ENCODE assay signal across 1 cellular context in the genomic region with DNA sequence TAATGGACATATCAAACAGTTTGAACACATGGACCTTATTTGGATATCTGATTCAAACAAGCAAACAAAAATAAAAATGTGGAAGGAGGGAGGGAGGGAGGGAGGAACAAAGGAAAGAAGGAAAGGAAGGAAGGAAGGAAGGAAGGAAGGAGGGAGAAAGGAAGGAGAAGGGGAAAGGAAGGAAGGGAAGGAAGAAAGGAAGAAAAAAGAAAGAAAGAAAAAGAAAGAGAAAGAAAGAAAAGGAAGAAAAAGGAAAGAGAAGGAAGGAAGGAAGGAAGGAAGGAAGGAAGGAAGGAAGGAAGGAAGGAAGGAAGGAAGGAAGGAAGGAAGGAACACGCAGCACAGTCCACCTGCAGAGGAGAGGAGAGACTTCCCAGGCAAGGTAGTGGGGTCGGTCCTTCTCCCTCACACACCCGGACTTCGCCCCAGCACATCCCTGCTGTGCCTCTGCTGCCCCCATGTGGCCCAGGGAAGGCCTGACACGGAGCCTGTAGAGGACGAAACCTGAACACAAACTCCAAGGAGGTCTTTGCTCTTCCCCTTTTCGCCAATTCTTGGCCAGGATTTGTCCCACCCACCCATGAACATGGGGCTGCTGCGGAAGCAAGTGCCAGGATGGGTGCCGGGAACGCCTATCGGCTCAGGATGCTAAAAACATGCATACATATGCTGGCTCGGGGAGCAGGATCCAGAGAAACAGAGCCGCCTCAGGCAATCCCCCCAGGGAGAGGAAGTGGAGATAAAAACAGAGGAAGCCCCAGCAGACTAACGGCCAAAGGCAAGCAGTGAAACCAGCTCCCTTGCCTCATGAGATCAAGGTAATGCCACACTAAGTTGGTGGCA.
A peak's percentile ranks its signal among the peaks of the same experiment; 100 is the strongest.
TF ChIP-seq lines count a peak whose summit lies in the region.

No MANE protein-coding gene starts in this region.

TF ChIP-seq in GM12878, 131 proteins besides CTCF, POLR2A, EP300 and RAD21 (continued from another document and continues in another):
- TF ChIP-seq, protein P1, sequence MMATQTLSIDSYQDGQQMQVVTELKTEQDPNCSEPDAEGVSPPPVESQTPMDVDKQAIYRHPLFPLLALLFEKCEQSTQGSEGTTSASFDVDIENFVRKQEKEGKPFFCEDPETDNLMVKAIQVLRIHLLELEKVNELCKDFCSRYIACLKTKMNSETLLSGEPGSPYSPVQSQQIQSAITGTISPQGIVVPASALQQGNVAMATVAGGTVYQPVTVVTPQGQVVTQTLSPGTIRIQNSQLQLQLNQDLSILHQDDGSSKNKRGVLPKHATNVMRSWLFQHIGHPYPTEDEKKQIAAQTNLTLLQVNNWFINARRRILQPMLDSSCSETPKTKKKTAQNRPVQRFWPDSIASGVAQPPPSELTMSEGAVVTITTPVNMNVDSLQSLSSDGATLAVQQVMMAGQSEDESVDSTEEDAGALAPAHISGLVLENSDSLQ (IDR thresholded peaks at IDR 0.05), result no peak
- TF ChIP-seq ATF7 (IDR thresholded peaks at IDR 0.05; ENCODE audit: low read depth), result peak; percentile 31
- TF ChIP-seq, protein P2, sequence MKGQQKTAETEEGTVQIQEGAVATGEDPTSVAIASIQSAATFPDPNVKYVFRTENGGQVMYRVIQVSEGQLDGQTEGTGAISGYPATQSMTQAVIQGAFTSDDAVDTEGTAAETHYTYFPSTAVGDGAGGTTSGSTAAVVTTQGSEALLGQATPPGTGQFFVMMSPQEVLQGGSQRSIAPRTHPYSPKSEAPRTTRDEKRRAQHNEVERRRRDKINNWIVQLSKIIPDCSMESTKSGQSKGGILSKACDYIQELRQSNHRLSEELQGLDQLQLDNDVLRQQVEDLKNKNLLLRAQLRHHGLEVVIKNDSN (IDR thresholded peaks at IDR 0.05; ENCODE audit: borderline replicate concordance, extremely low read length, insufficient read depth, low read depth, low read length), result no peak
- TF ChIP-seq PML (IDR thresholded peaks at IDR 0.05; ENCODE audit: low read length), result no peak
- no peak for TF ChIP-seq GATAD2B (conservative IDR thresholded peaks at IDR 0.05; ENCODE audit: low read depth)
- TF ChIP-seq ETV6 (conservative IDR thresholded peaks at IDR 0.05 in 1 of 2, IDR thresholded peaks at IDR 0.05 in 1 of 2; ENCODE audit: borderline replicate concordance in 1 of 2, low read depth in 1 of 2), result peak in 1 of 2 experiments; percentile 97; a peak in 2 of 4 replicates
- TF ChIP-seq SIN3A (IDR thresholded peaks at IDR 0.05; ENCODE audit: low read depth, low read length), result no peak
- TF ChIP-seq IRF4 (IDR thresholded peaks at IDR 0.05; ENCODE audit: low read depth, low read length), result peak; percentile 46; the same call in 1 of the 2 replicates
- no peak for TF ChIP-seq SRF (IDR thresholded peaks at IDR 0.05; ENCODE audit: low read depth in 2 of 2, low read length in 2 of 2)
- TF ChIP-seq ZNF217 (IDR thresholded peaks at IDR 0.05), result no peak
- no peak for TF ChIP-seq ESRRA (IDR thresholded peaks at IDR 0.05; ENCODE audit: low read length)
- no peak for TF ChIP-seq CHD1 (IDR thresholded peaks at IDR 0.05; ENCODE audit: low read depth, low read length)
- TF ChIP-seq RBBP5 (conservative IDR thresholded peaks at IDR 0.05), result no peak
- TF ChIP-seq ZBED1 (IDR thresholded peaks at IDR 0.05; ENCODE audit: borderline replicate concordance), result no peak
- no peak for TF ChIP-seq KAT2A (conservative IDR thresholded peaks at IDR 0.05; ENCODE audit: control insufficient read depth, low read depth, low read length)
- no peak for TF ChIP-seq CHD2 (IDR thresholded peaks at IDR 0.05; ENCODE audit: borderline replicate concordance, low read depth, low read length)
- TF ChIP-seq, protein P3, sequence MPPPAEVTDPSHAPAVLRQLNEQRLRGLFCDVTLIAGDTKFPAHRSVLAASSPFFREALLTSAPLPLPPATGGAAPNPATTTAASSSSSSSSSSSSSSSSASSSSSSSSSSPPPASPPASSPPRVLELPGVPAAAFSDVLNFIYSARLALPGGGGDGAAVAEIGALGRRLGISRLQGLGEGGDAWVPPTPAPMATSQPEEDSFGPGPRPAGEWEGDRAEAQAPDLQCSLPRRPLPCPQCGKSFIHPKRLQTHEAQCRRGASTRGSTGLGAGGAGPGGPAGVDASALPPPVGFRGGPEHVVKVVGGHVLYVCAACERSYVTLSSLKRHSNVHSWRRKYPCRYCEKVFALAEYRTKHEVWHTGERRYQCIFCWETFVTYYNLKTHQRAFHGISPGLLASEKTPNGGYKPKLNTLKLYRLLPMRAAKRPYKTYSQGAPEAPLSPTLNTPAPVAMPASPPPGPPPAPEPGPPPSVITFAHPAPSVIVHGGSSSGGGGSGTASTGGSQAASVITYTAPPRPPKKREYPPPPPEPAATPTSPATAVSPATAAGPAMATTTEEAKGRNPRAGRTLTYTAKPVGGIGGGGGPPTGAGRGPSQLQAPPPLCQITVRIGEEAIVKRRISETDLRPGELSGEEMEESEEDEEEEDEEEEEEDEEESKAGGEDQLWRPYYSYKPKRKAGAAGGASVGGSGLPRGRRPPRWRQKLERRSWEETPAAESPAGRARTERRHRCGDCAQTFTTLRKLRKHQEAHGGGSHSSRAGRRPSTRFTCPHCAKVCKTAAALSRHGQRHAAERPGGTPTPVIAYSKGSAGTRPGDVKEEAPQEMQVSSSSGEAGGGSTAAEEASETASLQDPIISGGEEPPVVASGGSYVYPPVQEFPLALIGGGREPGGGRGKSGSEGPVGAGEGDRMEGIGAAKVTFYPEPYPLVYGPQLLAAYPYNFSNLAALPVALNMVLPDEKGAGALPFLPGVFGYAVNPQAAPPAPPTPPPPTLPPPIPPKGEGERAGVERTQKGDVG (CRISPR knock-in tag; IDR thresholded peaks at IDR 0.05), result no peak
- peak; percentile 16; the same call in 1 of the 2 replicates for TF ChIP-seq RUNX3 (IDR thresholded peaks at IDR 0.05; ENCODE audit: low read length)
- TF ChIP-seq, protein P4, sequence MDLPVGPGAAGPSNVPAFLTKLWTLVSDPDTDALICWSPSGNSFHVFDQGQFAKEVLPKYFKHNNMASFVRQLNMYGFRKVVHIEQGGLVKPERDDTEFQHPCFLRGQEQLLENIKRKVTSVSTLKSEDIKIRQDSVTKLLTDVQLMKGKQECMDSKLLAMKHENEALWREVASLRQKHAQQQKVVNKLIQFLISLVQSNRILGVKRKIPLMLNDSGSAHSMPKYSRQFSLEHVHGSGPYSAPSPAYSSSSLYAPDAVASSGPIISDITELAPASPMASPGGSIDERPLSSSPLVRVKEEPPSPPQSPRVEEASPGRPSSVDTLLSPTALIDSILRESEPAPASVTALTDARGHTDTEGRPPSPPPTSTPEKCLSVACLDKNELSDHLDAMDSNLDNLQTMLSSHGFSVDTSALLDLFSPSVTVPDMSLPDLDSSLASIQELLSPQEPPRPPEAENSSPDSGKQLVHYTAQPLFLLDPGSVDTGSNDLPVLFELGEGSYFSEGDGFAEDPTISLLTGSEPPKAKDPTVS (IDR thresholded peaks at IDR 0.05; ENCODE audit: low read depth, low read length), result no peak
- TF ChIP-seq, protein P5, sequence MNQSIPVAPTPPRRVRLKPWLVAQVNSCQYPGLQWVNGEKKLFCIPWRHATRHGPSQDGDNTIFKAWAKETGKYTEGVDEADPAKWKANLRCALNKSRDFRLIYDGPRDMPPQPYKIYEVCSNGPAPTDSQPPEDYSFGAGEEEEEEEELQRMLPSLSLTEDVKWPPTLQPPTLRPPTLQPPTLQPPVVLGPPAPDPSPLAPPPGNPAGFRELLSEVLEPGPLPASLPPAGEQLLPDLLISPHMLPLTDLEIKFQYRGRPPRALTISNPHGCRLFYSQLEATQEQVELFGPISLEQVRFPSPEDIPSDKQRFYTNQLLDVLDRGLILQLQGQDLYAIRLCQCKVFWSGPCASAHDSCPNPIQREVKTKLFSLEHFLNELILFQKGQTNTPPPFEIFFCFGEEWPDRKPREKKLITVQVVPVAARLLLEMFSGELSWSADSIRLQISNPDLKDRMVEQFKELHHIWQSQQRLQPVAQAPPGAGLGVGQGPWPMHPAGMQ (IDR thresholded peaks at IDR 0.05; ENCODE audit: borderline replicate concordance), result no peak
- TF ChIP-seq PAX5 (IDR thresholded peaks at IDR 0.05; ENCODE audit: borderline replicate concordance, low read depth, low read length), result no peak
- TF ChIP-seq KLF5 (IDR thresholded peaks at IDR 0.05; ENCODE audit: partially characterized antibody), result no peak
- no peak for TF ChIP-seq BACH1 (IDR thresholded peaks at IDR 0.05; ENCODE audit: borderline replicate concordance)
- no peak for TF ChIP-seq FOXK2 (IDR thresholded peaks at IDR 0.05)
- TF ChIP-seq, protein P6, sequence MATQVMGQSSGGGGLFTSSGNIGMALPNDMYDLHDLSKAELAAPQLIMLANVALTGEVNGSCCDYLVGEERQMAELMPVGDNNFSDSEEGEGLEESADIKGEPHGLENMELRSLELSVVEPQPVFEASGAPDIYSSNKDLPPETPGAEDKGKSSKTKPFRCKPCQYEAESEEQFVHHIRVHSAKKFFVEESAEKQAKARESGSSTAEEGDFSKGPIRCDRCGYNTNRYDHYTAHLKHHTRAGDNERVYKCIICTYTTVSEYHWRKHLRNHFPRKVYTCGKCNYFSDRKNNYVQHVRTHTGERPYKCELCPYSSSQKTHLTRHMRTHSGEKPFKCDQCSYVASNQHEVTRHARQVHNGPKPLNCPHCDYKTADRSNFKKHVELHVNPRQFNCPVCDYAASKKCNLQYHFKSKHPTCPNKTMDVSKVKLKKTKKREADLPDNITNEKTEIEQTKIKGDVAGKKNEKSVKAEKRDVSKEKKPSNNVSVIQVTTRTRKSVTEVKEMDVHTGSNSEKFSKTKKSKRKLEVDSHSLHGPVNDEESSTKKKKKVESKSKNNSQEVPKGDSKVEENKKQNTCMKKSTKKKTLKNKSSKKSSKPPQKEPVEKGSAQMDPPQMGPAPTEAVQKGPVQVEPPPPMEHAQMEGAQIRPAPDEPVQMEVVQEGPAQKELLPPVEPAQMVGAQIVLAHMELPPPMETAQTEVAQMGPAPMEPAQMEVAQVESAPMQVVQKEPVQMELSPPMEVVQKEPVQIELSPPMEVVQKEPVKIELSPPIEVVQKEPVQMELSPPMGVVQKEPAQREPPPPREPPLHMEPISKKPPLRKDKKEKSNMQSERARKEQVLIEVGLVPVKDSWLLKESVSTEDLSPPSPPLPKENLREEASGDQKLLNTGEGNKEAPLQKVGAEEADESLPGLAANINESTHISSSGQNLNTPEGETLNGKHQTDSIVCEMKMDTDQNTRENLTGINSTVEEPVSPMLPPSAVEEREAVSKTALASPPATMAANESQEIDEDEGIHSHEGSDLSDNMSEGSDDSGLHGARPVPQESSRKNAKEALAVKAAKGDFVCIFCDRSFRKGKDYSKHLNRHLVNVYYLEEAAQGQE (IDR thresholded peaks at IDR 0.05; ENCODE audit: low read depth, low read length), result no peak
- TF ChIP-seq, protein P7, sequence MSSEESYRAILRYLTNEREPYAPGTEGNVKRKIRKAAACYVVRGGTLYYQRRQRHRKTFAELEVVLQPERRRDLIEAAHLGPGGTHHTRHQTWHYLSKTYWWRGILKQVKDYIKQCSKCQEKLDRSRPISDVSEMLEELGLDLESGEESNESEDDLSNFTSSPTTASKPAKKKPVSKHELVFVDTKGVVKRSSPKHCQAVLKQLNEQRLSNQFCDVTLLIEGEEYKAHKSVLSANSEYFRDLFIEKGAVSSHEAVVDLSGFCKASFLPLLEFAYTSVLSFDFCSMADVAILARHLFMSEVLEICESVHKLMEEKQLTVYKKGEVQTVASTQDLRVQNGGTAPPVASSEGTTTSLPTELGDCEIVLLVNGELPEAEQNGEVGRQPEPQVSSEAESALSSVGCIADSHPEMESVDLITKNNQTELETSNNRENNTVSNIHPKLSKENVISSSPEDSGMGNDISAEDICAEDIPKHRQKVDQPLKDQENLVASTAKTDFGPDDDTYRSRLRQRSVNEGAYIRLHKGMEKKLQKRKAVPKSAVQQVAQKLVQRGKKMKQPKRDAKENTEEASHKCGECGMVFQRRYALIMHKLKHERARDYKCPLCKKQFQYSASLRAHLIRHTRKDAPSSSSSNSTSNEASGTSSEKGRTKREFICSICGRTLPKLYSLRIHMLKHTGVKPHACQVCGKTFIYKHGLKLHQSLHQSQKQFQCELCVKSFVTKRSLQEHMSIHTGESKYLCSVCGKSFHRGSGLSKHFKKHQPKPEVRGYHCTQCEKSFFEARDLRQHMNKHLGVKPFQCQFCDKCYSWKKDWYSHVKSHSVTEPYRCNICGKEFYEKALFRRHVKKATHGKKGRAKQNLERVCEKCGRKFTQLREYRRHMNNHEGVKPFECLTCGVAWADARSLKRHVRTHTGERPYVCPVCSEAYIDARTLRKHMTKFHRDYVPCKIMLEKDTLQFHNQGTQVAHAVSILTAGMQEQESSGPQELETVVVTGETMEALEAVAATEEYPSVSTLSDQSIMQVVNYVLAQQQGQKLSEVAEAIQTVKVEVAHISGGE (CRISPR knock-in tag; IDR thresholded peaks at IDR 0.05), result no peak
- TF ChIP-seq CREB1 (IDR thresholded peaks at IDR 0.05; ENCODE audit: low read depth), result no peak
- TF ChIP-seq TBL1XR1 (IDR thresholded peaks at IDR 0.05; ENCODE audit: low read depth, low read length), result no peak
- peak; percentile 64; the same call in 1 of the 2 replicates for TF ChIP-seq SMARCA5 (IDR thresholded peaks at IDR 0.05)
- TF ChIP-seq, protein P8, sequence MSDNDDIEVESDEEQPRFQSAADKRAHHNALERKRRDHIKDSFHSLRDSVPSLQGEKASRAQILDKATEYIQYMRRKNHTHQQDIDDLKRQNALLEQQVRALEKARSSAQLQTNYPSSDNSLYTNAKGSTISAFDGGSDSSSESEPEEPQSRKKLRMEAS (IDR thresholded peaks at IDR 0.05; ENCODE audit: low read depth, low read length), result no peak
- TF ChIP-seq POU2F2 (IDR thresholded peaks at IDR 0.05; ENCODE audit: borderline replicate concordance, low read depth, low read length), result 0 out of 3 replicates have a peak, but pooled peaks have one; percentile 50
- TF ChIP-seq, protein P9, sequence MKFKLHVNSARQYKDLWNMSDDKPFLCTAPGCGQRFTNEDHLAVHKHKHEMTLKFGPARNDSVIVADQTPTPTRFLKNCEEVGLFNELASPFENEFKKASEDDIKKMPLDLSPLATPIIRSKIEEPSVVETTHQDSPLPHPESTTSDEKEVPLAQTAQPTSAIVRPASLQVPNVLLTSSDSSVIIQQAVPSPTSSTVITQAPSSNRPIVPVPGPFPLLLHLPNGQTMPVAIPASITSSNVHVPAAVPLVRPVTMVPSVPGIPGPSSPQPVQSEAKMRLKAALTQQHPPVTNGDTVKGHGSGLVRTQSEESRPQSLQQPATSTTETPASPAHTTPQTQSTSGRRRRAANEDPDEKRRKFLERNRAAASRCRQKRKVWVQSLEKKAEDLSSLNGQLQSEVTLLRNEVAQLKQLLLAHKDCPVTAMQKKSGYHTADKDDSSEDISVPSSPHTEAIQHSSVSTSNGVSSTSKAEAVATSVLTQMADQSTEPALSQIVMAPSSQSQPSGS (IDR thresholded peaks at IDR 0.05; ENCODE audit: low read length), result no peak
- TF ChIP-seq, protein P10, sequence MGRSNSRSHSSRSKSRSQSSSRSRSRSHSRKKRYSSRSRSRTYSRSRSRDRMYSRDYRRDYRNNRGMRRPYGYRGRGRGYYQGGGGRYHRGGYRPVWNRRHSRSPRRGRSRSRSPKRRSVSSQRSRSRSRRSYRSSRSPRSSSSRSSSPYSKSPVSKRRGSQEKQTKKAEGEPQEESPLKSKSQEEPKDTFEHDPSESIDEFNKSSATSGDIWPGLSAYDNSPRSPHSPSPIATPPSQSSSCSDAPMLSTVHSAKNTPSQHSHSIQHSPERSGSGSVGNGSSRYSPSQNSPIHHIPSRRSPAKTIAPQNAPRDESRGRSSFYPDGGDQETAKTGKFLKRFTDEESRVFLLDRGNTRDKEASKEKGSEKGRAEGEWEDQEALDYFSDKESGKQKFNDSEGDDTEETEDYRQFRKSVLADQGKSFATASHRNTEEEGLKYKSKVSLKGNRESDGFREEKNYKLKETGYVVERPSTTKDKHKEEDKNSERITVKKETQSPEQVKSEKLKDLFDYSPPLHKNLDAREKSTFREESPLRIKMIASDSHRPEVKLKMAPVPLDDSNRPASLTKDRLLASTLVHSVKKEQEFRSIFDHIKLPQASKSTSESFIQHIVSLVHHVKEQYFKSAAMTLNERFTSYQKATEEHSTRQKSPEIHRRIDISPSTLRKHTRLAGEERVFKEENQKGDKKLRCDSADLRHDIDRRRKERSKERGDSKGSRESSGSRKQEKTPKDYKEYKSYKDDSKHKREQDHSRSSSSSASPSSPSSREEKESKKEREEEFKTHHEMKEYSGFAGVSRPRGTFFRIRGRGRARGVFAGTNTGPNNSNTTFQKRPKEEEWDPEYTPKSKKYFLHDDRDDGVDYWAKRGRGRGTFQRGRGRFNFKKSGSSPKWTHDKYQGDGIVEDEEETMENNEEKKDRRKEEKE (IDR thresholded peaks at IDR 0.05), result no peak
- TF ChIP-seq NR2C1 (IDR thresholded peaks at IDR 0.05), result no peak
